Comparison of ENCODE assay signal across 21 cellular contexts in the genomic region with DNA sequence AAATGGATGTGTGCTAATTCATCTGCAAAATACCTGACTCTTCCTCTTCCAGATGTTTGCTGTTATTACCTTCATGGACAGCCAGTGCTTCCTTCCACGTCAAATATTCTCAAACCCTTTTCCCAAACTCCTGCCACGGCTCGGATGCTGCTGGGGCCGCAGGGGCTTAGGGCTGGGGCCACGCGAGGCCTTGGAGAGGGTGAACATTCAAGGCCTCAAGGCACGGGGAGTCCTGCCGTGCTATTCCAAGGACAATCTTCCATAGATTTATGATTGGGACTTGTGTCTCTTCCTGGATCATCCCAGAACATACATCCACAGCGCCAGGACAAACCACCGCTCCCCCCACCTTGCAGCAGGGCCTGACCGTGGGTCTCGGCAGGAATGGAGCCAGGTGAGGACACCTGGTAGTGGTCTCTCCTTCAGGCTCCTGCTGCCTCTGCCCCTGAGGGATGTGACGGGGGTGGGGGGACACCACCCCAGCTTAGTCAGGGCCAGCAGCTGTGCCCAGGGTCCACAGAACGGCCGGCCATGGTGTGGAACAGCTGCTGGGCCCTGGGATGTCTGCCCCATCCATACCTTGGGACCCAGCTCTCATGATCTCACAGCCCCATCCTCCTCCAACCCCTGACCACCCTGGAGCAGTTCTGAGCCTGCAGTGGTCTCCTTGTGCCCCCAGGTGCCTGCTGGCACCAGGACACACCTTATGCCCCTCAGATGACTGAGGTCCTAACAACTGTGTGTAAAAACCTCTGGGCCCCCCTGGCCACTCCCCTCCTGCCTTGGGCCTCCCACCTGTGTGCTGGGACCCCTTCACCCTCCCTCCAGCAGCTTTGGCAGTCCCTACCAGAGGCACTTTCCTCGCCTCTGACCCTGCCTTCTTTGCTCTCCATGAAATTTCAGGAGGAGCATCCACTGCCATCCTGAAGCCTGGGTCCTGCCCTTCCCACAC. TPM values are rescaled to one million over a fixed set of nuclear protein-coding genes. Genes with fewer than 3 reads are reported as not detected.
DNase-seq lines count a peak whose midpoint lies in the region; ATAC-seq, FAIRE-seq and TF ChIP-seq lines count a peak whose summit lies in the region.
"Had no signal": no experiment of that assay in that cellular context is flagged by ENCODE, and none has a peak within 500 bp of the region (broad histone marks: within the 10 kb centered on the region; RNA-seq: fewer than 3 reads in every experiment).

No MANE protein-coding gene starts in this region.

- H3K27ac Mint-ChIP-seq in activated T-cell treated with anti-CD3 and anti-CD28 coated beads, Interleukin-2, amount 50 U/mL, for 72 hours: no peak overlapping the region
- H3K27ac Mint-ChIP-seq: CD4-positive, alpha-beta T cell had no signal

- no peaks in the 10 kb centered on the region for H3K36me3 ChIP-seq in Peyer's patch
- no peaks in the 10 kb centered on the region for H3K36me3 ChIP-seq in kidney (ENCODE audit: control insufficient read depth in 1 of 2, insufficient read depth in 2 of 2, low read length in 2 of 2)
- no peaks in the 10 kb centered on the region for H3K36me3 ChIP-seq in spleen
- H3K36me3 ChIP-seq: BE2C had no signal

- FAIRE-seq in kidney (lab: Jason Lieb, UNC): no peak
- FAIRE-seq: H54 had no signal

- TF ChIP-seq CTCF in Peyer's patch (IDR thresholded peaks at IDR 0.05) (no peak), kidney (IDR thresholded peaks at IDR 0.05; ENCODE audit: borderline replicate concordance, extremely low read depth, insufficient read depth) (no peak), spleen (IDR thresholded peaks at IDR 0.05 in 8 of 11, conservative IDR thresholded peaks at IDR 0.05 in 3 of 11) (no peak)

- H3K4me3 ChIP-seq in Peyer's patch (no peak overlapping the region), kidney (ENCODE audit: low read length in 2 of 2) (no peak overlapping the region), spleen (no peak overlapping the region)

- WGBS in spleen, 5 donors: 82 to 90% (median 88%) methylated on average over 13 to 16 of the region's 16 CpGs

- H3K4me1 Mint-ChIP-seq in activated T-cell treated with anti-CD3 and anti-CD28 coated beads, Interleukin-2, amount 50 U/mL, for 72 hours (ENCODE audit: low read depth): no peaks in the 10 kb centered on the region

- no peaks in the 10 kb centered on the region for H3K36me3 Mint-ChIP-seq in activated T-cell treated with anti-CD3 and anti-CD28 coated beads, Interleukin-2, amount 50 U/mL, for 72 hours (ENCODE audit: insufficient read depth in 2 of 2)

- DNase-seq in activated T-cell treated with anti-CD3 and anti-CD28 coated beads, Interleukin-2, amount 50 U/mL, for 1 hour: peak; percentile 4
- DNase-seq in activated T-cell treated with anti-CD3 and anti-CD28 coated beads, Interleukin-2, amount 50 U/mL, for 72 hours: no peak
- peak in 2 of 3 donors; percentile 23 to 27 for DNase-seq in Peyer's patch
- DNase-seq in kidney: peak; percentile 37
- peak; percentile 64 for DNase-seq in spleen
- no peak for DNase-seq in COR-L47 (lab: John Stamatoyannopoulos, UW)
- no peak for DNase-seq in A172 (ENCODE audit: low spot score)
- DNase-seq: BE2C, Calu3, IMR-90, NCI-H1105 treated with DMSO at 0.1 percent for 48 hours, NCI-H1694 treated with DMSO at 0.1 percent for 48 hours, NCI-H345, NCI-H526 treated with DMSO at 0.1 percent for 48 hours, RPMI8226 had no signal

- no peak overlapping the region for H3K27ac ChIP-seq in Peyer's patch
- H3K27ac ChIP-seq in kidney (ENCODE audit: low read depth in 2 of 2, low read length in 2 of 2): no peak overlapping the region
- H3K27ac ChIP-seq in spleen: no peak overlapping the region
- H3K27ac ChIP-seq: 22Rv1 had no signal

- TF ChIP-seq POLR2A in Peyer's patch (IDR thresholded peaks at IDR 0.05): no peak
- TF ChIP-seq POLR2A in spleen (IDR thresholded peaks at IDR 0.05): no peak

- peaks cover 2 to 3% of the 10 kb centered on the region in 2 donors for H3K9me3 Mint-ChIP-seq in activated T-cell treated with anti-CD3 and anti-CD28 coated beads, Interleukin-2, amount 50 U/mL, for 72 hours
- H3K9me3 Mint-ChIP-seq: CD4-positive, alpha-beta T cell had no signal

- no peak overlapping the region for H3K4me3 Mint-ChIP-seq in activated T-cell treated with anti-CD3 and anti-CD28 coated beads, Interleukin-2, amount 50 U/mL, for 72 hours
- H3K4me3 Mint-ChIP-seq: CD4-positive, alpha-beta T cell had no signal

- no peak overlapping the region for H3K9ac ChIP-seq in kidney (ENCODE audit: low read length in 2 of 2)

- no peaks in the 10 kb centered on the region for H3K27me3 Mint-ChIP-seq in activated T-cell treated with anti-CD3 and anti-CD28 coated beads, Interleukin-2, amount 50 U/mL, for 72 hours (ENCODE audit: low read depth)

- ATAC-seq in activated T-cell treated with anti-CD3 and anti-CD28 coated beads, Interleukin-2, amount 50 U/mL, for 72 hours (replicated peaks in 1 of 2): no peak
- ATAC-seq in HG02571 (IDR thresholded peaks at IDR 0.05; ENCODE audit: unreplicated experiment): no peak

- no peaks in the 10 kb centered on the region for H3K9me3 ChIP-seq in Peyer's patch
- H3K9me3 ChIP-seq in kidney (ENCODE audit: control insufficient read depth in 1 of 2, low read length in 2 of 2): no peaks in the 10 kb centered on the region
- H3K9me3 ChIP-seq in spleen: peaks cover 0 to 6% (median 0%) of the 10 kb centered on the region in 8 donors
- H3K9me3 ChIP-seq: BE2C had no signal

- H3K4me1 ChIP-seq in Peyer's patch (no peaks in the 10 kb centered on the region), kidney (ENCODE audit: control insufficient read depth in 1 of 2, insufficient read depth in 1 of 2, low read depth in 1 of 2, low read length in 2 of 2) (no peaks in the 10 kb centered on the region), spleen (no peaks in the 10 kb centered on the region)
- H3K4me1 ChIP-seq: BE2C had no signal

- no peaks in the 10 kb centered on the region for H3K27me3 ChIP-seq in Peyer's patch
- H3K27me3 ChIP-seq in spleen (replicated peaks in 1 of 7): peaks cover 0 to 28% (median 0%) of the 10 kb centered on the region in 7 donors
- H3K27me3 ChIP-seq: BE2C had no signal

- intact Hi-C loops in kidney (cut with DNase I) (no loop called here), spleen (cut with DNase I; ENCODE audit: low total_unique reads) (no loop called here)

RNA-seq across cellular contexts. Expression of gene VIPR2, which starts 16.7 kb away (rescaled TPM):
- 1 to 10 TPM in 1 of 2 donors, under 1 TPM in 1; 0.46 to 3.0 TPM for total RNA-seq in activated T-cell treated with anti-CD3 and anti-CD28 coated beads, Interleukin-2, amount 50 U/mL, for 72 hours
- 1 to 10 TPM in 3 of 4 donors, under 1 TPM in 1; 0.53 to 2.5 (median 1.8) TPM for total RNA-seq in Peyer's patch
- 0.91 TPM for total RNA-seq in kidney
- 1.3 TPM for polyA plus RNA-seq in kidney (ENCODE audit: insufficient read depth, low read depth, low replicate concordance)
- total RNA-seq in spleen: 1 to 10 TPM in 1 of 7 donors, under 1 TPM in 6; 0.61 to 1.4 (median 0.68) TPM
- under 1 TPM; 0.41 to 0.58 (median 0.48) TPM for polyA plus RNA-seq in spleen
- total RNA-seq in A172 (2014; rRNA removed; shearing (Covaris generic)): 0.12 TPM in 1 of 2 replicates, not detected in the other
- total RNA-seq: Calu3, HT-29, IMR-90, OCI-LY7 had no signal
- polyA plus RNA-seq: IMR-90 had no signal

Comparison
In these comparisons a context has a peak if more than half of its experiments do, and no peak if none do; other contexts are left out.
1. DNase-seq: peak in activated T-cell treated with anti-CD3 and anti-CD28 coated beads, Interleukin-2, amount 50 U/mL, for 1 hour (single experiment), Peyer's patch (2 of 3), kidney (single experiment) and spleen (single experiment); none in activated T-cell treated with anti-CD3 and anti-CD28 coated beads, Interleukin-2, amount 50 U/mL, for 72 hours (0 of 2), COR-L47 (single experiment) and A172 (single experiment).